In the genomic region with DNA sequence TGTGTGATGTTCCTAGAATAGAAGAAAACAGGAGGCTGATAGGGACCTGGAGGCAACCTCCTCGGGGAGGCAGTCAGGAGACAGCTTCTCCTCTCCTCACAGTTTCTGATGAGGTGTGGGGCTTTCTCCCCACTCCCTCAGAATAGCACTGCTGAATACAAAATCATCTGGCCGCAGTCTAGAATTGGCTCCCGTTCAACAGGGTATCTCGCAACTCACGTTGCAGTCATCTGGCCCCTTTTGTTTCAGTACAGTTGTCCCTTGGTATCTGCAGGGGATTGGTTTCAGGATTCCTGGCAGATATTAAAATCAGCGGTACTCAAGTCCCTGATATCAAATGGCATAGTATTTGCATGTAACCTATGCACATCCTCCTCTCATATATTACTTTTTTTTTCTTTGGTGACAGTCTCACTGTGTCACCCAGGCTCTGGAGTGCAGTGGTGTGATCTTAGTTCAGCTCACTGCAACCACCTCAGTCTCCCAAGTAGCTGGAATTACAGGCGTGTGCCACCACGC, we compare ENCODE assay signal across 1 cellular context.
TF ChIP-seq lines count a peak whose summit lies in the region.

No MANE protein-coding gene starts in this region.

TF ChIP-seq in HepG2, 621 proteins besides CTCF, POLR2A, EP300 and RAD21:
- TF ChIP-seq, protein P1, sequence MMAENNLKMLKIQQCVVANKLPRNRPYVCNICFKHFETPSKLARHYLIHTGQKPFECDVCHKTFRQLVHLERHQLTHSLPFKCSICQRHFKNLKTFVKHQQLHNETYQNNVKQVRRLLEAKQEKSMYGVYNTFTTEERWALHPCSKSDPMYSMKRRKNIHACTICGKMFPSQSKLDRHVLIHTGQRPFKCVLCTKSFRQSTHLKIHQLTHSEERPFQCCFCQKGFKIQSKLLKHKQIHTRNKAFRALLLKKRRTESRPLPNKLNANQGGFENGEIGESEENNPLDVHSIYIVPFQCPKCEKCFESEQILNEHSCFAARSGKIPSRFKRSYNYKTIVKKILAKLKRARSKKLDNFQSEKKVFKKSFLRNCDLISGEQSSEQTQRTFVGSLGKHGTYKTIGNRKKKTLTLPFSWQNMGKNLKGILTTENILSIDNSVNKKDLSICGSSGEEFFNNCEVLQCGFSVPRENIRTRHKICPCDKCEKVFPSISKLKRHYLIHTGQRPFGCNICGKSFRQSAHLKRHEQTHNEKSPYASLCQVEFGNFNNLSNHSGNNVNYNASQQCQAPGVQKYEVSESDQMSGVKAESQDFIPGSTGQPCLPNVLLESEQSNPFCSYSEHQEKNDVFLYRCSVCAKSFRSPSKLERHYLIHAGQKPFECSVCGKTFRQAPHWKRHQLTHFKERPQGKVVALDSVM (CRISPR knock-in tag; IDR thresholded peaks at IDR 0.05): peak; percentile 62; the same call in 1 of the 2 replicates
- TF ChIP-seq, protein P2, sequence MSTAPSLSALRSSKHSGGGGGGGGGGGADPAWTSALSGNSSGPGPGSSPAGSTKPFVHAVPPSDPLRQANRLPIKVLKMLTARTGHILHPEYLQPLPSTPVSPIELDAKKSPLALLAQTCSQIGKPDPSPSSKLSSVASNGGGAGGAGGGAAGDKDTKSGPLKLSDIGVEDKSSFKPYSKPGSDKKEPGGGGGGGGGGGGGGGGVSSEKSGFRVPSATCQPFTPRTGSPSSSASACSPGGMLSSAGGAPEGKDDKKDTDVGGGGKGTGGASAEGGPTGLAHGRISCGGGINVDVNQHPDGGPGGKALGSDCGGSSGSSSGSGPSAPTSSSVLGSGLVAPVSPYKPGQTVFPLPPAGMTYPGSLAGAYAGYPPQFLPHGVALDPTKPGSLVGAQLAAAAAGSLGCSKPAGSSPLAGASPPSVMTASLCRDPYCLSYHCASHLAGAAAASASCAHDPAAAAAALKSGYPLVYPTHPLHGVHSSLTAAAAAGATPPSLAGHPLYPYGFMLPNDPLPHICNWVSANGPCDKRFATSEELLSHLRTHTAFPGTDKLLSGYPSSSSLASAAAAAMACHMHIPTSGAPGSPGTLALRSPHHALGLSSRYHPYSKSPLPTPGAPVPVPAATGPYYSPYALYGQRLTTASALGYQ (CRISPR knock-in tag; IDR thresholded peaks at IDR 0.05): no peak
